8 cellular contexts compared by ENCODE assay signal in the genomic region with DNA sequence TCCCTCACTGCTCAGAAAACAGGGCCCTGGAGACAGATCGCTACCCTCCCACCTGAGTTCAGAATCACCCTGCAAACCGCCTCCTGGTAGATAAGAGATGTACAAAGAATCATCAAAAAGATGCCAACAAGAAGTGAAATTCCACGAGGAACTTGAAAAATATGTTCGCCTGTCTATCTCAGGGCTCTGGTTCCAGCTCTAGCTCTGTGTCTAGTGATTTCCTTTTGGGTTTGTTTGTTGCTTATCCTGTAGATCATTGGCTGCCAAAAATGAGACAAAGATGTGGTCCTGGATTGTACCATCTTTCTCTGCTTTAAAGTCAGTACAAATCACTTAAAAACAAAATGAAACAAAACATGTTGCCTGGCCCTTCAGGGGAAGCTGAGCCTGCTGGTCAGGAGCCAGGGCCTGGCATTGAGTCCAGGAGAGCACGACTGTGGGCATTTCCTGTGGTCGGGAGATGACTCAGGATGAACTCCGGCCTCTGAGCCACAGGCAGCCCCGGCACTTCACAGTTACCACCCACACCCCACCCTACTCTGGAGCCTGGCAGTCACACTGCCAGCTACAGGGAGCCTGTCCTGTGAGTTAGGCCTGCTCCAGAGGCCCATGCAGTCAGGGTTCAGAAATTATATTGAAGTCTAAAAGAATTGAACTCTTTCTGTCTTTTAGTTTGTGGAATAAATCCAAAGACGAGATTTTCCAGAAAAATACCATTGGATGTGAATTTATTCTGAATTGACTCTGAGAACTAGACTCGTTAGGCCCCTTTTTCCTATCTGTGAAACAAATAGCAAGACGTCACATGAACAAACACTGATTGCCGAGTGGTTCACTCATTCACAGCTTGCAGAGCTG. TPM values are rescaled to one million over a fixed set of nuclear protein-coding genes. Genes with fewer than 3 reads are reported as not detected.
DNase-seq lines count a peak whose midpoint lies in the region; ATAC-seq lines count a peak whose summit lies in the region.

No MANE protein-coding gene starts in this region.

- H3K36me3 Mint-ChIP-seq in immature natural killer cell = peaks cover 0 to 4% (median 0%) of the 10 kb centered on the region in 3 donors

- peak overlapping the region in 3 of 5 donors; percentile 18 to 62 (median 58) for H3K4me3 Mint-ChIP-seq in immature natural killer cell

- peak overlapping the region; percentile 11 to 79 (median 54) for H3K27ac Mint-ChIP-seq in immature natural killer cell

- DNase-seq in EH (ENCODE audit: low read depth) (peak; percentile 95), astrocyte of the hippocampus (ENCODE audit: low read depth, low spot score) (peak; percentile 98), immature natural killer cell (peak in 1 of 3 donors; percentile 25), smooth muscle cell of the brain vasculature (ENCODE audit: low read depth, low spot score) (peak; percentile 74), NCI-H345 (lab: John Stamatoyannopoulos, UW) (no peak), NCI-H2227 treated with DMSO at 0.1 percent for 48 hours (lab: John Stamatoyannopoulos, UW) (no peak)

- peaks cover 33 to 48% of the 10 kb centered on the region in 2 donors for H3K4me1 Mint-ChIP-seq in immature natural killer cell

- peaks cover 0 to under 1% (median 0%) of the 10 kb centered on the region in 6 donors for H3K9me3 Mint-ChIP-seq in immature natural killer cell

- H3K27me3 Mint-ChIP-seq in immature natural killer cell (ENCODE audit: low read depth in 3 of 3) = peaks cover 0 to 6% (median 2%) of the 10 kb centered on the region in 3 donors

- ATAC-seq in HG03442 (IDR thresholded peaks at IDR 0.05; ENCODE audit: unreplicated experiment) = peak; percentile 27
- ATAC-seq in GM19395 (IDR thresholded peaks at IDR 0.05; ENCODE audit: unreplicated experiment) = no peak

RNA-seq across cellular contexts. Expression of gene ITGB6, which starts 8.0 kb away (rescaled TPM):
- not detected for polyA plus RNA-seq in immature natural killer cell

Comparison
In these comparisons a context has a peak if more than half of its experiments do, and no peak if none do; other contexts are left out.
1. DNase-seq: peak in EH (single experiment), astrocyte of the hippocampus (single experiment) and smooth muscle cell of the brain vasculature (single experiment); none in NCI-H345 (single experiment) and NCI-H2227 treated with DMSO at 0.1 percent for 48 hours (single experiment).